ENCODE assay signal across 29 cellular contexts in the genomic region with DNA sequence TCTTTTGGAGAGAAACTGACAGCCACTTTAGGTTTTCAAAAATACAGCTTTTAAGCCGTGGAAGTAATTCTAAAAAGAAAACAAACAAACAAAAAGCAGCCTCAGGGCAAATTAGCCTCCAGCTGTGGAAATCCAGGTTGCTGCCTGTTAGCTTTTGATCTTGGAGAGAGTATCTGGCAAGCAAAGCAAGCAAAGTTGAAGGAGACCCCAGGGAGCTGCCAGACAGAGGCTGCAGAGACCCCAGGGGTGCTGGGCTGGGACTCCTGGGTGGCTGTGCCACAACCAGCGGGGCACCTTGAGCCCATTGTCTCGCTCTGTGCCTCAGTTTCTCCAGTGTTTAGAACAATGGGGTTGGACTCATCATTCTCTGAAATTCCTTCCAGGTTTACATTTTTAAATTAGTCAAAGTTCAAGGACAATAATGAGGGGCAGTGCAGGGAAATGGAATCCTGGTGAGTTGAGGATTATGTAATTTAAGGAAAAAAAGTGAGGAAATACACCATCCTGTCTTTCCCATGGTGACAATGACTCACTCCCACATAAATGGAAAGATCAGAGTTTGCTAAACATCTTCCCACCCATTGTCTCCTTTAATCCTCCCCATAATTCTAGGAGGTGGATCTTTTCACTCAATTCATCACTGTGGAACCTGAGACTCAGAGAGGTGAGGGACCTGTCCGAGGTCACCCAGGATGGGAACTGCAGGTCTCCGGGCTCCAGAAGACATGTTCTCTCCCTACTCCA.
DNase-seq lines count a peak whose midpoint lies in the region.
"Had no signal": no experiment of that assay in that cellular context is flagged by ENCODE, and none has a peak within 500 bp of the region (broad histone marks: within the 10 kb centered on the region; RNA-seq: fewer than 3 reads in every experiment).

No MANE protein-coding gene starts in this region.

- peak overlapping the region; percentile 15 for H3K18ac ChIP-seq in mesendoderm (ENCODE audit: low read length)

- H2AK5ac ChIP-seq in mesendoderm (ENCODE audit: low read length), result peak overlapping the region; percentile 1

- DNase-seq in COR-L47 (lab: John Stamatoyannopoulos, UW) (peak; percentile 69), NT2/D1 (ENCODE audit: low read depth, low spot score) (peak; percentile 13), mesendoderm (peak; percentile 77), cortex of kidney (lab: John Stamatoyannopoulos, UW) (no peak), SKM-1 (lab: John Stamatoyannopoulos, UW; ENCODE audit: unreplicated experiment) (no peak)
- no peak for DNase-seq in activated CD4-positive, alpha-beta T cell treated with anti-CD3 and anti-CD28 coated beads for 4 hours
- DNase-seq: activated CD4-positive, alpha-beta T cell treated with anti-CD3 and anti-CD28 coated beads, Interleukin-2, amount 10 ng/mL, durations not matched to agents 7 days and 5 days; activated CD8-positive, alpha-beta memory T cell treated with anti-CD3 and anti-CD28 coated beads, Interleukin-2, amount 10 ng/mL, durations not matched to agents 7 days and 5 days; activated naive CD4-positive, alpha-beta T cell; activated naive CD8-positive, alpha-beta T cell treated with anti-CD3 and anti-CD28 coated beads, Interleukin-2, amount 50 U/mL, for 24 hours; caudate nucleus; CD8-positive, alpha-beta memory T cell; effector memory CD8-positive, alpha-beta T cell; erythroblast; glutamatergic neuron; Kasumi-1; left lung; MV-4-11; NCI-H187; NCI-H2171 treated with DMSO at 0.1 percent for 48 hours; NCI-H526 treated with DMSO at 0.1 percent for 48 hours; RPMI8226; stimulated activated naive CD8-positive, alpha-beta T cell treated with anti-CD3 and anti-CD28 coated beads, Interleukin-15, amount 100 ng/mL, for 72 hours; T-cell had no signal

- peak overlapping the region; percentile 84 for H3K56ac ChIP-seq in mesendoderm (ENCODE audit: low read length)

- H3K4me3 ChIP-seq in HUES48 (ENCODE audit: low read depth, low read length) (no peak overlapping the region), NT2/D1 (ENCODE audit: insufficient read length, low read depth) (no peak overlapping the region), mesendoderm (ENCODE audit: low read length) (no peak overlapping the region)
- H3K4me3 ChIP-seq: left lung, right lobe of liver, SJSA1, thoracic aorta had no signal

- no peak overlapping the region for H2BK15ac ChIP-seq in mesendoderm (replicated peaks; ENCODE audit: low read depth)

- peak overlapping the region; percentile 83 for H3K27ac ChIP-seq in HUES48 (ENCODE audit: low read depth, low read length)
- H3K27ac ChIP-seq in mesendoderm (ENCODE audit: low read depth, low read length), result peak overlapping the region; percentile 90
- H3K27ac ChIP-seq: HL-60, left lung, right lobe of liver, SJSA1, thoracic aorta had no signal

- H3K4ac ChIP-seq in mesendoderm (ENCODE audit: low read depth, low read length), result peak overlapping the region; percentile 28

- no peaks in the 10 kb centered on the region for H3K79me2 ChIP-seq in mesendoderm (ENCODE audit: control insufficient read depth, insufficient read depth, low read length)

- H3K9ac ChIP-seq in HUES48 (ENCODE audit: low read depth, low read length) (no peak overlapping the region), NT2/D1 (ENCODE audit: insufficient read length, low read depth) (no peak overlapping the region), mesendoderm (ENCODE audit: low read length) (peak overlapping the region; percentile 20)

- H3K36me3 ChIP-seq in HUES48 (ENCODE audit: control insufficient read depth, insufficient read depth, low read length), result no peaks in the 10 kb centered on the region
- H3K36me3 ChIP-seq in NT2/D1 (ENCODE audit: insufficient read depth, insufficient read length, low read length), result no peaks in the 10 kb centered on the region
- H3K36me3 ChIP-seq in mesendoderm (ENCODE audit: control insufficient read depth, insufficient read depth, low read length), result no peaks in the 10 kb centered on the region
- H3K36me3 ChIP-seq: left lung, right lobe of liver, SJSA1, thoracic aorta had no signal

- H3K4me2 ChIP-seq in mesendoderm (ENCODE audit: low read length), result no peak overlapping the region

- H2BK120ac ChIP-seq in mesendoderm (ENCODE audit: low read depth, low read length), result peak overlapping the region; percentile 13

- H4K5ac ChIP-seq in mesendoderm (ENCODE audit: low read length), result no peak overlapping the region

- H3K79me1 ChIP-seq in mesendoderm (ENCODE audit: low read length), result no peaks in the 10 kb centered on the region

- WGBS in mesendoderm (ENCODE audit: extremely low coverage, insufficient coverage, low lambda C conversion rate), result no CpG with 5 or more reads among the region's 5 CpGs

- no peak overlapping the region for H4K8ac ChIP-seq in mesendoderm (ENCODE audit: low read depth, low read length)

- peak overlapping the region; percentile 43 for H2BK5ac ChIP-seq in mesendoderm (ENCODE audit: low read length)

- H3K27me3 ChIP-seq in HUES48 (ENCODE audit: control insufficient read depth, insufficient read depth, low read length) (no peaks in the 10 kb centered on the region; the same call in 1 of the 2 replicates), NT2/D1 (ENCODE audit: insufficient read depth, insufficient read length) (peaks cover 3% of the 10 kb centered on the region), mesendoderm (ENCODE audit: insufficient read depth, low read length, poor library complexity) (no peaks in the 10 kb centered on the region)
- H3K27me3 ChIP-seq: right lobe of liver had no signal

- no peak overlapping the region for H3K23ac ChIP-seq in mesendoderm (ENCODE audit: low read length)

- H3K4me1 ChIP-seq in HUES48 (ENCODE audit: control insufficient read depth, insufficient read depth, low read length) (peaks cover 19% of the 10 kb centered on the region), NT2/D1 (ENCODE audit: insufficient read depth, insufficient read length) (peaks cover 17% of the 10 kb centered on the region), mesendoderm (ENCODE audit: control insufficient read depth, low read depth, low read length) (peaks cover 21% of the 10 kb centered on the region)
- H3K4me1 ChIP-seq: left lung, right lobe of liver, SJSA1 had no signal

- H3K9me3 ChIP-seq in HUES48 (ENCODE audit: control insufficient read depth, insufficient read depth, low read length) (no peaks in the 10 kb centered on the region), NT2/D1 (ENCODE audit: insufficient read depth, low read length) (peaks cover 13% of the 10 kb centered on the region)
- H3K9me3 ChIP-seq: left lung, right lobe of liver, SJSA1, thoracic aorta had no signal

Comparison
In these comparisons a context has a peak if more than half of its experiments do, and no peak if none do; other contexts are left out.
1. DNase-seq: peak in COR-L47 (single experiment), NT2/D1 (single experiment) and mesendoderm (single experiment); none in cortex of kidney (single experiment), activated CD4-positive, alpha-beta T cell treated with anti-CD3 and anti-CD28 coated beads for 4 hours (0 of 2) and SKM-1 (single experiment).